11 cellular contexts compared by ENCODE assay signal in the genomic region with DNA sequence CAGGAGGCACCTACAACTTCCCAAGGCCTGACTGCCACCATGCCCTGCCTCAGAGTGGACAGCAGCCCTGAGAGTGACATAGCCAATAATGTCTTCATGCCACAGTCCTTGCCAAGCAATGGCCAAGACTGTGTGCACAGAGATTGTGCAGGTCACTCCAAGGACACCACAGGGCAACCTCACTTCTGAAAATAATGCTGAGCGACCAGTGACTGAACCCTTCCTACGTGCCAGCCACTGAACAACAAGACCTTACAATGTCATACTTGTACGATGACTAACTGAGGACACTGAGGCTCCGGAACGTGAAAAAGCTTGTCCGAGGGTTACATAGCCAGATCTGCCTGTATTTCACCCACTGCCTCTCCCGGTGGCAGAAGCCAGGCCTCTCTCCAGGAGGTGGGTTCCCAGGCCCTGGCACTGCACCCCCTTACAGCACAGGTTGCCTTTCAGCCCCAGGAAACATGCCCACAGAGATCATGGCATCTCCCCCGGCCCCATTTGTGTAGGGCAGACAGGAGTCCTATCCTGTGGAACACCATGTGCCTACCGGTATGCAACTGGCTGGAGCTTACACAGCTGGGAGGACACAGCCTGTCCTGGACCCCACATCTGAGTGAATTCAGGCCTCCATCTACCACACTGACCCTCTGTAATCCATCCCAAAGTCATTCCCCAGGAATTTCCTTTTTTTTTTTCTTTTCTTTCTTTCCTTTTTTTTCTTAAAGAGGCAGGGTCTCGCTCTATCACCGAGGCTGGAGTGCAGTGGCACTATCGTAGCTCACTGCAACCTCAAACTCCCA.
A peak's percentile ranks its signal among the peaks of the same experiment; 100 is the strongest.
DNase-seq lines count a peak whose midpoint lies in the region; ATAC-seq, FAIRE-seq and TF ChIP-seq lines count a peak whose summit lies in the region.
"Had no signal": no experiment of that assay in that cellular context is flagged by ENCODE, and none has a peak within 500 bp of the region (broad histone marks: within the 10 kb centered on the region; RNA-seq: fewer than 3 reads in every experiment).

No MANE protein-coding gene starts in this region.

- H3K9me3 ChIP-seq in gastroesophageal sphincter, result no peaks in the 10 kb centered on the region
- H3K9me3 ChIP-seq: MG63, pancreas had no signal

- H3K4me3 ChIP-seq in WI38 (ENCODE audit: low read depth, low read length), result peak overlapping the region; percentile 21
- H3K4me3 ChIP-seq in fibroblast of villous mesenchyme (ENCODE audit: low read depth, low read length), result no peak overlapping the region
- H3K4me3 ChIP-seq in skin epidermis, result no peak overlapping the region
- no peak overlapping the region for H3K4me3 ChIP-seq in gastroesophageal sphincter
- H3K4me3 ChIP-seq: MG63, pancreas had no signal

- H3K4me1 ChIP-seq in gastroesophageal sphincter, result peaks cover 0 to 44% (median 30%) of the 10 kb centered on the region in 3 donors
- H3K4me1 ChIP-seq: pancreas had no signal

- intact Hi-C loops in sciatic nerve (cut with DNase I), result no loop called here

- FAIRE-seq in GM12891 (lab: Jason Lieb, UNC), result peak; percentile 55
- FAIRE-seq: pancreas had no signal

- no peak for DNase-seq in GM12891 (ENCODE audit: insufficient read length, low spot score)
- peak; percentile 72 for DNase-seq in fibroblast of villous mesenchyme (ENCODE audit: low read depth)
- no peak for DNase-seq in sciatic nerve (ENCODE audit: low spot score)
- DNase-seq in kidney tubule cell (ENCODE audit: low spot score), result no peak
- DNase-seq: MG63, pancreas had no signal

- 90 to 96% methylated on average over 3 to 4 of the region's 12 CpGs for WGBS in gastroesophageal sphincter (ENCODE audit: low coverage in 1 of 2), 2 donors

- H3K27me3 ChIP-seq in gastroesophageal sphincter, result no peaks in the 10 kb centered on the region
- H3K27me3 ChIP-seq: MG63, pancreas had no signal

- TF ChIP-seq POLR2A in GM12891 (IDR thresholded peaks at IDR 0.05; ENCODE audit: low read depth, low read length) (no peak), gastroesophageal sphincter (IDR thresholded peaks at IDR 0.05) (no peak)

- H3K27ac ChIP-seq in skin epidermis, result peak overlapping the region in 20 of 21 experiments; percentile 3 to 86 (median 60)
- peak overlapping the region in 2 of 4 donors; percentile 29 to 76 for H3K27ac ChIP-seq in gastroesophageal sphincter
- H3K27ac ChIP-seq: pancreas had no signal

- no peak for TF ChIP-seq EP300 in gastroesophageal sphincter (IDR thresholded peaks at IDR 0.05)

- no peak for ATAC-seq in gastroesophageal sphincter
- no peak for ATAC-seq in sciatic nerve
- no peak for ATAC-seq in GM21360 (IDR thresholded peaks at IDR 0.05; ENCODE audit: unreplicated experiment)
- ATAC-seq: activated CD4-positive, CD25-positive, alpha-beta regulatory T cell treated with anti-CD3 and anti-CD28 coated beads, Interleukin-2, amount 50 U/mL, for 24 hours; pancreas had no signal

- H3K36me3 ChIP-seq in gastroesophageal sphincter, result no peaks in the 10 kb centered on the region
- H3K36me3 ChIP-seq: MG63, pancreas had no signal

- TF ChIP-seq CTCF in WI38 (IDR thresholded peaks at IDR 0.05; ENCODE audit: low read depth, low read length), result no peak
- TF ChIP-seq CTCF in fibroblast of villous mesenchyme (IDR thresholded peaks at IDR 0.05; ENCODE audit: insufficient read depth, low read depth, low read length), result no peak
- TF ChIP-seq CTCF in gastroesophageal sphincter (IDR thresholded peaks at IDR 0.05), result no peak

TF ChIP-seq in GM12891, 5 proteins besides CTCF, POLR2A, EP300 and RAD21:
- no peak for TF ChIP-seq POLR2AphosphoS5 (IDR thresholded peaks at IDR 0.05; ENCODE audit: low read depth, low read length)
- TF ChIP-seq SPI1 (IDR thresholded peaks at IDR 0.05; ENCODE audit: low read depth, low read length), result no peak
- no peak for TF ChIP-seq PAX5 (IDR thresholded peaks at IDR 0.05; ENCODE audit: insufficient read depth, low read length, severe bottlenecking)
- TF ChIP-seq TAF1 (IDR thresholded peaks at IDR 0.05; ENCODE audit: low read depth, low read length), result no peak
- no peak for TF ChIP-seq POU2F2 (IDR thresholded peaks at IDR 0.05; ENCODE audit: low read depth, low read length)
